ENCODE assay signal across 3 cellular contexts in genomic region chr7:150759479-150759878, GRCh38.
TF ChIP-seq lines count a peak whose summit lies in the region.

No MANE protein-coding gene starts in this region.

TF ChIP-seq in liver, 16 proteins besides CTCF, POLR2A, EP300 and RAD21:
- peak; percentile 3 to 69 for TF ChIP-seq RXRA (IDR thresholded peaks at IDR 0.05)
- TF ChIP-seq, protein P1, sequence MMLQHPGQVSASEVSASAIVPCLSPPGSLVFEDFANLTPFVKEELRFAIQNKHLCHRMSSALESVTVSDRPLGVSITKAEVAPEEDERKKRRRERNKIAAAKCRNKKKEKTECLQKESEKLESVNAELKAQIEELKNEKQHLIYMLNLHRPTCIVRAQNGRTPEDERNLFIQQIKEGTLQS (IDR thresholded peaks at IDR 0.05), result no peak
- no peak for TF ChIP-seq JUND (IDR thresholded peaks at IDR 0.05)
- TF ChIP-seq NR2F2 (IDR thresholded peaks at IDR 0.05), result peak; percentile 99
- TF ChIP-seq SP1 (IDR thresholded peaks at IDR 0.05), result no peak
- TF ChIP-seq FOXA1 (IDR thresholded peaks at IDR 0.05), result no peak
- TF ChIP-seq ZBTB33 (IDR thresholded peaks at IDR 0.05), result no peak
- TF ChIP-seq EGR1 (IDR thresholded peaks at IDR 0.05; ENCODE audit: low read depth in 2 of 2), result no peak
- TF ChIP-seq TAF1 (conservative IDR thresholded peaks at IDR 0.05), result no peak
- no peak for TF ChIP-seq FOXA2 (IDR thresholded peaks at IDR 0.05)
- peak in 1 of 2 donors; percentile 33 for TF ChIP-seq HNF4A (conservative IDR thresholded peaks at IDR 0.05)

TF ChIP-seq in HepG2, 621 proteins besides CTCF, POLR2A, EP300 and RAD21:
- TF ChIP-seq GTF2F1 (IDR thresholded peaks at IDR 0.05; ENCODE audit: low read length) (no peak), FOXA3 (CRISPR knock-in tag; IDR thresholded peaks at IDR 0.05) (no peak), ZBTB21 (CRISPR knock-in tag; IDR thresholded peaks at IDR 0.05) (no peak)
- TF ChIP-seq, protein P2, sequence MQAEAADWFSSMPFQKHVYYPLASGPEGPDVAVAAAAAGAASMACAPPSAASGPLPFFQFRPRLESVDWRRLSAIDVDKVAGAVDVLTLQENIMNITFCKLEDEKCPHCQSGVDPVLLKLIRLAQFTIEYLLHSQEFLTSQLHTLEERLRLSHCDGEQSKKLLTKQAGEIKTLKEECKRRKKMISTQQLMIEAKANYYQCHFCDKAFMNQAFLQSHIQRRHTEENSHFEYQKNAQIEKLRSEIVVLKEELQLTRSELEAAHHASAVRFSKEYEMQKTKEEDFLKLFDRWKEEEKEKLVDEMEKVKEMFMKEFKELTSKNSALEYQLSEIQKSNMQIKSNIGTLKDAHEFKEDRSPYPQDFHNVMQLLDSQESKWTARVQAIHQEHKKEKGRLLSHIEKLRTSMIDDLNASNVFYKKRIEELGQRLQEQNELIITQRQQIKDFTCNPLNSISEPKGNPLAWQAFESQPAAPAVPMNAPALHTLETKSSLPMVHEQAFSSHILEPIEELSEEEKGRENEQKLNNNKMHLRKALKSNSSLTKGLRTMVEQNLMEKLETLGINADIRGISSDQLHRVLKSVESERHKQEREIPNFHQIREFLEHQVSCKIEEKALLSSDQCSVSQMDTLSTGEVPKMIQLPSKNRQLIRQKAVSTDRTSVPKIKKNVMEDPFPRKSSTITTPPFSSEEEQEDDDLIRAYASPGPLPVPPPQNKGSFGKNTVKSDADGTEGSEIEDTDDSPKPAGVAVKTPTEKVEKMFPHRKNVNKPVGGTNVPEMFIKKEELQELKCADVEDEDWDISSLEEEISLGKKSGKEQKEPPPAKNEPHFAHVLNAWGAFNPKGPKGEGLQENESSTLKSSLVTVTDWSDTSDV (CRISPR knock-in tag; IDR thresholded peaks at IDR 0.05), result no peak

TF ChIP-seq in K562, 482 proteins besides CTCF, POLR2A, EP300 and RAD21:
- TF ChIP-seq POLR2G (IDR thresholded peaks at IDR 0.05; ENCODE audit: low read depth, low read length), result no peak
